In genomic region chr1:167880570-167880969, GRCh38 we compare ENCODE assay signal across 21 cellular contexts. TPM values are rescaled to one million over a fixed set of nuclear protein-coding genes. Genes with fewer than 3 reads are reported as not detected.
DNase-seq lines count a peak whose midpoint lies in the region; ATAC-seq, FAIRE-seq and TF ChIP-seq lines count a peak whose summit lies in the region.
"Had no signal": no experiment of that assay in that cellular context is flagged by ENCODE, and none has a peak within 500 bp of the region (broad histone marks: within the 10 kb centered on the region; RNA-seq: fewer than 3 reads in every experiment).

No MANE protein-coding gene starts in this region.

- ATAC-seq in K562 (peak; percentile 69), upper lobe of right lung (no peak)
- no peak for ATAC-seq in activated naive CD8-positive, alpha-beta T cell treated with anti-CD3 and anti-CD28 coated beads, Interleukin-2, amount 50 U/mL, for 24 hours
- ATAC-seq: GM12878, WTC11 had no signal

- H3K4me1 Mint-ChIP-seq in activated naive CD8-positive, alpha-beta T cell treated with anti-CD3 and anti-CD28 coated beads, Interleukin-2, amount 50 U/mL, for 24 hours, result no peaks in the 10 kb centered on the region
- H3K4me1 Mint-ChIP-seq: nephron progenitor cell had no signal

- peak; percentile 62 for DNase-seq in A172 (ENCODE audit: low spot score)
- DNase-seq in M059J (ENCODE audit: low read depth), result peak; percentile 29
- DNase-seq in K562 (ENCODE audit: extremely low read depth in 1 of 4, low spot score in 3 of 4), result peak in 1 of 4 experiments; percentile 54
- peak; percentile 20 for DNase-seq in inferior parietal cortex (ENCODE audit: extremely low spot score)
- DNase-seq in GM12891 (ENCODE audit: insufficient read length, low spot score), result no peak
- DNase-seq in activated CD4-positive, alpha-beta T cell treated with anti-CD3 and anti-CD28 coated beads, Interleukin-2, amount 50 U/mL, for 48 hours, result no peak
- DNase-seq in activated naive CD8-positive, alpha-beta T cell treated with anti-CD3 and anti-CD28 coated beads, Interleukin-2, amount 50 U/mL, for 24 hours, result no peak
- no peak for DNase-seq in upper lobe of right lung
- DNase-seq: DMS79 treated with DMSO at 0.1 percent for 48 hours, H7, NCI-H1105 treated with DMSO at 0.1 percent for 48 hours, NCI-H2081, NCI-H82, nephron progenitor cell, upper lobe of left lung had no signal

- no peak overlapping the region for H3K27ac Mint-ChIP-seq in activated naive CD8-positive, alpha-beta T cell treated with anti-CD3 and anti-CD28 coated beads, Interleukin-2, amount 50 U/mL, for 24 hours
- H3K27ac Mint-ChIP-seq: activated naive CD8-positive, alpha-beta T cell; nephron progenitor cell; WTC11 had no signal

- peak overlapping the region in 1 of 2 experiments; percentile 66; a peak in 2 of 4 replicates for H3K9ac ChIP-seq in K562 (ENCODE audit: insufficient read depth in 1 of 2, low read depth in 2 of 2, low read length in 2 of 2)
- H3K9ac ChIP-seq: BLaER1 had no signal

- no peak overlapping the region for H3K4me3 ChIP-seq in K562
- no peak overlapping the region for H3K4me3 ChIP-seq in upper lobe of right lung
- H3K4me3 ChIP-seq: BLaER1, GM12878, prostate gland, upper lobe of left lung had no signal

- no peaks in the 10 kb centered on the region for H3K36me3 Mint-ChIP-seq in activated naive CD8-positive, alpha-beta T cell treated with anti-CD3 and anti-CD28 coated beads, Interleukin-2, amount 50 U/mL, for 24 hours (ENCODE audit: low read depth)
- H3K36me3 Mint-ChIP-seq: WTC11 had no signal

- intact Hi-C loops in K562 (cut with micrococcal nuclease), result no loop called here
- intact Hi-C loops in upper lobe of right lung (cut with DNase I), result no loop called here

- 22% methylated on average over 3 of the region's 3 CpGs for WGBS in K562 (ENCODE audit: insufficient coverage, low coverage, missing lambda C conversion rate)

- no peaks in the 10 kb centered on the region for H3K9me3 ChIP-seq in K562 (replicated peaks; ENCODE audit: control insufficient read depth, insufficient read depth, low read depth, low read length)
- no peaks in the 10 kb centered on the region for H3K9me3 ChIP-seq in upper lobe of right lung
- H3K9me3 ChIP-seq: BLaER1, prostate gland, upper lobe of left lung had no signal

- H3K4me2 ChIP-seq in K562 (ENCODE audit: insufficient read depth, low read length), result 0 out of 2 replicates have a peak overlapping the region, but pooled peaks have one; percentile 21
- H3K4me2 ChIP-seq: BLaER1 had no signal

- H4K20me1 ChIP-seq in K562 (replicated peaks; ENCODE audit: control insufficient read depth, insufficient read depth, low read length), result no peaks in the 10 kb centered on the region
- H4K20me1 ChIP-seq: BLaER1 had no signal

- no peak overlapping the region for H3K4me3 Mint-ChIP-seq in activated naive CD8-positive, alpha-beta T cell treated with anti-CD3 and anti-CD28 coated beads, Interleukin-2, amount 50 U/mL, for 24 hours
- H3K4me3 Mint-ChIP-seq: activated naive CD8-positive, alpha-beta T cell; nephron progenitor cell; WTC11 had no signal

- H3K9me3 Mint-ChIP-seq in activated naive CD8-positive, alpha-beta T cell treated with anti-CD3 and anti-CD28 coated beads, Interleukin-2, amount 50 U/mL, for 24 hours, result no peaks in the 10 kb centered on the region

- FAIRE-seq in K562 (lab: Jason Lieb, UNC), result no peak
- FAIRE-seq in GM12891 (lab: Jason Lieb, UNC), result no peak
- FAIRE-seq: GM12878 had no signal

- peak overlapping the region; percentile 17; the same call in 1 of the 2 replicates for H2AFZ ChIP-seq in K562 (ENCODE audit: low read depth, low read length)

- in situ Hi-C loops in K562 (cut with MboI), result no loop called here

- POLR2A ChIA-PET in K562 (lab: Yijun Ruan, JAX), result interaction anchor here (0.6 to 1.6 kb wide), 6 partner anchors 8 to 469 kb away, joined by 3 to 7 read pairs (median 4); partner anchors contain the start of gene ADCY10

- H3K4me1 ChIP-seq in K562 (replicated peaks in 1 of 2; ENCODE audit: control insufficient read depth in 2 of 2, insufficient read depth in 2 of 2, low read length in 2 of 2) (peaks cover 5 to 13% of the 10 kb centered on the region in 2 experiments; a peak in 4 of 5 replicates), upper lobe of right lung (no peaks in the 10 kb centered on the region)
- H3K4me1 ChIP-seq: BLaER1, prostate gland, upper lobe of left lung had no signal

- H3K27ac ChIP-seq in K562 (ENCODE audit: extremely low read depth, low read depth, low read length), result peak overlapping the region; percentile 9; the same call in 1 of the 3 replicates
- no peak overlapping the region for H3K27ac ChIP-seq in upper lobe of right lung
- H3K27ac ChIP-seq: BLaER1, prostate gland, upper lobe of left lung had no signal

- TF ChIP-seq CTCF in K562 (IDR thresholded peaks at IDR 0.05 in 2 of 3, conservative IDR thresholded peaks at IDR 0.05 in 1 of 3; ENCODE audit: insufficient read depth in 2 of 3, low read depth in 1 of 3, low read length in 3 of 3) (no peak), upper lobe of right lung (IDR thresholded peaks at IDR 0.05) (no peak)

- CTCF ChIA-PET in K562 (lab: Yijun Ruan, JAX; ENCODE audit: low intra/inter-chr PET ratio), result no interaction called here

- TF ChIP-seq POLR2A in K562 (conservative IDR thresholded peaks at IDR 0.05) (no peak), GM12891 (IDR thresholded peaks at IDR 0.05; ENCODE audit: low read depth, low read length) (no peak)

- no peaks in the 10 kb centered on the region for H3K9me1 ChIP-seq in K562 (ENCODE audit: control insufficient read depth, insufficient read depth, low read length)

- peaks cover 5% of the 10 kb centered on the region; the same call in 1 of the 3 replicates for H3K36me3 ChIP-seq in K562 (ENCODE audit: control insufficient read depth, insufficient read depth, low read length)
- H3K36me3 ChIP-seq in upper lobe of right lung, result no peaks in the 10 kb centered on the region
- H3K36me3 ChIP-seq: BLaER1, prostate gland, upper lobe of left lung had no signal

- no peak for TF ChIP-seq RAD21 in K562 (CRISPR knock-in tag; conservative IDR thresholded peaks at IDR 0.05 in 1 of 2, IDR thresholded peaks at IDR 0.05 in 1 of 2)

- H3K27me3 ChIP-seq in K562 (ENCODE audit: control insufficient read depth in 2 of 2, insufficient read depth in 2 of 2, low read length in 2 of 2) (no peaks in the 10 kb centered on the region), upper lobe of right lung (no peaks in the 10 kb centered on the region)
- H3K27me3 ChIP-seq: BLaER1, upper lobe of left lung had no signal

- H3K79me2 ChIP-seq in K562 (ENCODE audit: control insufficient read depth, insufficient read depth, low read length), result peaks cover 8% of the 10 kb centered on the region; the same call in 1 of the 3 replicates

- no peak for TF ChIP-seq EP300 in K562 (IDR thresholded peaks at IDR 0.05; ENCODE audit: low read length)

- no TSS peak for BruUV-seq in K562 (replicated peaks; lab: Mats Ljungman, UMichigan)

- H3K27me3 Mint-ChIP-seq in activated naive CD8-positive, alpha-beta T cell treated with anti-CD3 and anti-CD28 coated beads, Interleukin-2, amount 50 U/mL, for 24 hours, result peaks cover 2% of the 10 kb centered on the region

RNA-seq across cellular contexts. Expression of gene ADCY10, which starts 33.4 kb away (rescaled TPM):
- total RNA-seq in A172 (2014; rRNA removed; shearing (Covaris generic)), result not detected in 2 replicates
- 0.15 TPM in 1 of 2 replicates, not detected in the other for total RNA-seq in M059J (2014; rRNA removed; shearing (Covaris generic))
- 1.3 and 2.1 TPM in 2 replicates for total RNA-seq in K562 (2011; cell fraction: chromatin; rRNA removed; ENCODE audit: low replicate concordance)
- 0.39 and 0.83 TPM in 2 replicates for total RNA-seq in K562 (2011; cell fraction: nucleolus; rRNA removed)
- 1.1 and 2.1 TPM in 2 replicates for total RNA-seq in K562 (2011; cell fraction: nucleoplasm; rRNA removed)
- total RNA-seq in K562 (2014; rRNA removed), result 0.24 and 0.86 TPM in 2 replicates
- total RNA-seq in K562 (2014; rRNA removed; fragmentation: Illumina TruSeq; extraction: Trizol), result 0.29 and 0.32 TPM in 2 replicates
- 0.11 and 0.14 TPM in 2 replicates for total RNA-seq in K562 (2015; rRNA removed; fragmentation: Illumina TruSeq; extraction: Trizol)
- 0.20 and 0.22 TPM in 2 replicates for total RNA-seq in K562 (2021)
- polyA plus RNA-seq in K562 (2011; rRNA removed), result 0.21 and 0.54 TPM in 2 replicates
- polyA plus RNA-seq in K562 (2011; cell fraction: cytosol; rRNA removed), result 0.12 and 0.13 TPM in 2 replicates
- polyA plus RNA-seq in K562 (2011; cell fraction: nucleus; rRNA removed), result 0.34 and 0.38 TPM in 2 replicates
- polyA plus RNA-seq in K562 (2012), result 0.12 and 0.65 TPM in 2 replicates
- polyA plus RNA-seq in K562 (2014; fragmentation: Illumina TruSeq; extraction: Trizol), result 0.25 and 0.26 TPM in 2 replicates
- polyA plus RNA-seq in K562 (2014; fragmentation: Nextera tagmentation; extraction: Ambion mirVana), result under 1 TPM; 0.21 to 0.39 TPM
- 0.08 and 0.11 TPM in 2 replicates for polyA plus RNA-seq in K562 (2014; rRNA removed)
- polyA minus RNA-seq in K562 (2011; rRNA and poly(A)+ RNA removed), result 0.24 and 0.28 TPM in 2 replicates
- polyA minus RNA-seq in K562 (2011; cell fraction: cytosol; rRNA and poly(A)+ RNA removed), result not detected in 2 replicates
- 0.22 and 0.27 TPM in 2 replicates for polyA minus RNA-seq in K562 (2011; cell fraction: nucleus; rRNA and poly(A)+ RNA removed)
- polyA plus RNA-seq in GM12891 (2012; ENCODE audit: low read depth, missing spikeins), result 0.03 TPM
- total RNA-seq in upper lobe of right lung, result 0.29 TPM
- total RNA-seq: GM12878, mononuclear cell had no signal

RNA-seq across cellular contexts. Expression of gene DCAF6, which starts 55.9 kb away (rescaled TPM):
- 79.9 and 84.1 TPM in 2 replicates for total RNA-seq in A172 (2014; rRNA removed; shearing (Covaris generic))
- total RNA-seq in M059J (2014; rRNA removed; shearing (Covaris generic)), result 27.7 and 53.5 TPM in 2 replicates
- 162 and 343 TPM in 2 replicates for total RNA-seq in K562 (2011; cell fraction: chromatin; rRNA removed; ENCODE audit: low replicate concordance)
- 39.9 and 60.4 TPM in 2 replicates for total RNA-seq in K562 (2011; cell fraction: nucleolus; rRNA removed)
- 128 and 216 TPM in 2 replicates for total RNA-seq in K562 (2011; cell fraction: nucleoplasm; rRNA removed)
- total RNA-seq in K562 (2014; rRNA removed) (46.2 and 46.3 TPM in 2 replicates), K562 (2014; rRNA removed; fragmentation: Illumina TruSeq; extraction: Trizol) (61.9 and 73.9 TPM in 2 replicates), K562 (2015; rRNA removed; fragmentation: Illumina TruSeq; extraction: Trizol) (56.4 and 57.8 TPM in 2 replicates), K562 (2021) (40.6 and 42.8 TPM in 2 replicates), upper lobe of right lung (49.9 TPM)
- polyA plus RNA-seq in K562 (2011; rRNA removed) (91.6 and 102 TPM in 2 replicates), K562 (2014; fragmentation: Illumina TruSeq; extraction: Trizol) (54.3 and 59.1 TPM in 2 replicates), K562 (2014; fragmentation: Nextera tagmentation; extraction: Ambion mirVana) (10 to 100 TPM; 19.1 to 24.5 TPM), K562 (2014; rRNA removed) (41.1 and 45.6 TPM in 2 replicates)
- 31.7 and 76.1 TPM in 2 replicates for polyA plus RNA-seq in K562 (2011; cell fraction: cytosol; rRNA removed)
- polyA plus RNA-seq in K562 (2011; cell fraction: nucleus; rRNA removed), result 48.5 and 76.7 TPM in 2 replicates
- 38.9 and 42.2 TPM in 2 replicates for polyA plus RNA-seq in K562 (2012)
- polyA minus RNA-seq in K562 (2011; rRNA and poly(A)+ RNA removed), result 217 and 260 TPM in 2 replicates
- polyA minus RNA-seq in K562 (2011; cell fraction: cytosol; rRNA and poly(A)+ RNA removed), result 41.2 and 59.6 TPM in 2 replicates
- 79.4 and 146 TPM in 2 replicates for polyA minus RNA-seq in K562 (2011; cell fraction: nucleus; rRNA and poly(A)+ RNA removed)
- 27.9 TPM for polyA plus RNA-seq in GM12891 (2012; ENCODE audit: low read depth, missing spikeins)

RNA-seq across cellular contexts. Expression of gene MPC2, which starts 56.3 kb away (rescaled TPM):
- total RNA-seq in A172 (2014; rRNA removed; shearing (Covaris generic)), result 112 and 161 TPM in 2 replicates
- total RNA-seq in M059J (2014; rRNA removed; shearing (Covaris generic)), result 91.3 and 99.4 TPM in 2 replicates
- 10.2 and 19.5 TPM in 2 replicates for total RNA-seq in K562 (2011; cell fraction: chromatin; rRNA removed; ENCODE audit: low replicate concordance)
- 17.8 and 19.7 TPM in 2 replicates for total RNA-seq in K562 (2011; cell fraction: nucleolus; rRNA removed)
- total RNA-seq in K562 (2011; cell fraction: nucleoplasm; rRNA removed), result 19.3 and 32.5 TPM in 2 replicates
- total RNA-seq in K562 (2014; rRNA removed), result 102 and 122 TPM in 2 replicates
- 168 and 186 TPM in 2 replicates for total RNA-seq in K562 (2014; rRNA removed; fragmentation: Illumina TruSeq; extraction: Trizol)
- total RNA-seq in K562 (2015; rRNA removed; fragmentation: Illumina TruSeq; extraction: Trizol), result 134 and 144 TPM in 2 replicates
- 172 and 190 TPM in 2 replicates for total RNA-seq in K562 (2021)
- polyA plus RNA-seq in K562 (2011; rRNA removed), result 157 and 179 TPM in 2 replicates
- polyA plus RNA-seq in K562 (2011; cell fraction: cytosol; rRNA removed), result 51.8 and 85.0 TPM in 2 replicates
- 19.6 and 37.3 TPM in 2 replicates for polyA plus RNA-seq in K562 (2011; cell fraction: nucleus; rRNA removed)
- 107 and 192 TPM in 2 replicates for polyA plus RNA-seq in K562 (2012)
- polyA plus RNA-seq in K562 (2014; fragmentation: Illumina TruSeq; extraction: Trizol), result 131 and 138 TPM in 2 replicates
- 100 to 1,000 TPM in 1 of 2 experiments, 10 to 100 TPM in 1; 70.7 to 154 TPM for polyA plus RNA-seq in K562 (2014; fragmentation: Nextera tagmentation; extraction: Ambion mirVana)
- polyA plus RNA-seq in K562 (2014; rRNA removed), result 106 and 126 TPM in 2 replicates
- polyA minus RNA-seq in K562 (2011; rRNA and poly(A)+ RNA removed), result 46.7 and 50.5 TPM in 2 replicates
- polyA minus RNA-seq in K562 (2011; cell fraction: cytosol; rRNA and poly(A)+ RNA removed), result 27.2 and 32.7 TPM in 2 replicates
- 11.2 and 14.2 TPM in 2 replicates for polyA minus RNA-seq in K562 (2011; cell fraction: nucleus; rRNA and poly(A)+ RNA removed)
- polyA plus RNA-seq in GM12891 (2012; ENCODE audit: low read depth, missing spikeins), result 76.2 TPM
- total RNA-seq in upper lobe of right lung, result 40.5 TPM

Comparison
In these comparisons a context has a peak if more than half of its experiments do, and no peak if none do; other contexts are left out.
1. DNase-seq: peak in A172 (single experiment), M059J (single experiment) and inferior parietal cortex (single experiment); none in GM12891 (single experiment), activated CD4-positive, alpha-beta T cell treated with anti-CD3 and anti-CD28 coated beads, Interleukin-2, amount 50 U/mL, for 48 hours (0 of 2), activated naive CD8-positive, alpha-beta T cell treated with anti-CD3 and anti-CD28 coated beads, Interleukin-2, amount 50 U/mL, for 24 hours (single experiment) and upper lobe of right lung (single experiment).